In the genomic region with DNA sequence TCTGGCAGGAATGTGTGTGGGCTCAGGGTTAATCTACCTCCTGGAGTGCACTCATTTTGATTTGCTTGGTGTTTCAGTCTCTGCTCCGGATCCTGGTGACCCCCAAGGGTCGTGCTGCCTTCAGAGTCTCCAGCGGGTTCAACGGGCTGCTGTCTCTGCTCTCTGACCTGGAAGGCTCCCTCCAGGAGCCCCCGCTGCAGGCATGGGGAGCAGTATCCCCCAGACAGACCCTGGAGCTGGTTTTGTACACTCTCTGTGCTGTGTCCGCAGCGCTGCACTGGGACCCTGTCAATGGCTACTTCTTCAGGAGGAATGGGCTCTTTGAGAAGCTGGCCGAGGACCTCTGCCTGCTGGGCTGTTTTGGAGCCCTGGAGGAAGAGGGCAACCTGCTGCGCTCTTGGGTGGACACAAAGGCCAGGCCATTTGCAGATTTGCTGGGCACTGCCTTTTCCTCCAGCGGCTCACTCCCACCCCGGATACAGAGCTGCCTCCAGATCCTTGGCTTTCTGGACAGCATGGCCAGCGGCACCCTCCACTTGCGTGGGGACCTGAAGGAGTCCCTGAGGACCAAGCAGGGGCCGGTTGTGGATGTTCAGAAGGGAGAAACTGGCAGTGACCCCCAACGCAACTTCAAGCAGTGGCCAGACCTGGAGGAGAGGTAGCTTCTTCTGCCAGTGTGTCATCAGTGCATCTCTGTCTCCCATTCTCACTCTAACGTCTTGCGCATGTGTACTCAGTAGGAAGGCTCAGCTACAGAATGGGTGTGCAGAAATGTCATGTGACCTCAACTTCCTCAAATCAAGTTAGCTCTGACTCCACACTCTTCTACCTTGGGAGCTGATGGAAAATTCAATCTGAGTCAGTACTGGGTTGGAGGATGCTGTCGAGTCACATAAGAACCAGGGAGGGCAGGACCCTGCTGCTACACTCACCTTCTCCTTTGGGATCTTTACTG, we compare ENCODE assay signal across 31 cellular contexts. TPM values are rescaled to one million over a fixed set of nuclear protein-coding genes. Genes with fewer than 3 reads are reported as not detected.
DNase-seq lines count a peak whose midpoint lies in the region; ATAC-seq and TF ChIP-seq lines count a peak whose summit lies in the region.
"Had no signal": no experiment of that assay in that cellular context is flagged by ENCODE, and none has a peak within 500 bp of the region (broad histone marks: within the 10 kb centered on the region; RNA-seq: fewer than 3 reads in every experiment).

No MANE protein-coding gene starts in this region.

- H3K36me3 ChIP-seq in left lung = peaks cover 0 to 25% of the 10 kb centered on the region in 2 donors
- H3K36me3 ChIP-seq: cardiac muscle cell, MG63, stomach had no signal

- H3K27me3 Mint-ChIP-seq in stimulated activated memory B cell treated with anti-CD40 and anti-IgM and Interleukin-4, amounts not matched to agents 10 μg/mL and 1 μg/mL and 100 μg/mL, for 72 hours = no peaks in the 10 kb centered on the region

- H3K9me3 ChIP-seq in left lung = peaks cover 0 to 6% of the 10 kb centered on the region in 2 donors
- H3K9me3 ChIP-seq: MG63, psoas muscle, stomach had no signal

- intact Hi-C loops in left lung (cut with DNase I) = no loop called here

- H3K9me3 Mint-ChIP-seq in stimulated activated memory B cell treated with anti-CD40 and anti-IgM and Interleukin-4, amounts not matched to agents 10 μg/mL and 1 μg/mL and 100 μg/mL, for 72 hours = peaks cover 7% of the 10 kb centered on the region
- H3K9me3 Mint-ChIP-seq: GM23338; T-helper 2 cell treated with Interferon-gamma antibody and Interleukin-4, amounts not matched to agents 5 μg/mL and 100 μg/mL, for 36 hours had no signal

- peaks cover 85% of the 10 kb centered on the region for H3K36me3 Mint-ChIP-seq in stimulated activated memory B cell treated with anti-CD40 and anti-IgM and Interleukin-4, amounts not matched to agents 10 μg/mL and 1 μg/mL and 100 μg/mL, for 72 hours
- H3K36me3 Mint-ChIP-seq: activated CD4-positive, alpha-beta memory T cell treated with anti-CD3 and anti-CD28 coated beads for 36 hours had no signal

- no peak overlapping the region for H3K4me3 ChIP-seq in left lung
- H3K4me3 ChIP-seq: cardiac muscle cell, GM23338, MG63, psoas muscle, SK-N-MC, smooth muscle cell, stomach had no signal

- H3K4me1 ChIP-seq in left lung = no peaks in the 10 kb centered on the region
- H3K4me1 ChIP-seq: psoas muscle, stomach had no signal

- H3K27ac ChIP-seq in left lung = no peak overlapping the region
- H3K27ac ChIP-seq: cardiac muscle cell, epithelial cell of prostate, psoas muscle, SK-N-MC, stomach had no signal

- DNase-seq in SIG-M5 treated with dmso at 0.1 percent for 504 hours (lab: John Stamatoyannopoulos, UW; ENCODE audit: unreplicated experiment) = peak; percentile 24
- DNase-seq in SIG-M5 (lab: John Stamatoyannopoulos, UW) = no peak
- peak; percentile 39 for DNase-seq in MV-4-11 (lab: John Stamatoyannopoulos, UW)
- no peak for DNase-seq in left lung
- no peak for DNase-seq in retina
- DNase-seq: 8988T; activated CD4-positive, alpha-beta memory T cell treated with anti-CD3 and anti-CD28 coated beads for 36 hours; activated naive CD4-positive, alpha-beta T cell treated with Interleukin-2 at 50 U/mL for 16 hours; activated T-cell treated with anti-CD3 and anti-CD28 coated beads, Interleukin-2, amount 50 U/mL, for 4 hours; Calu3; IMR-90; kidney; MG63; NCI-H1694 treated with DMSO at 0.1 percent for 48 hours; NCI-H2227 treated with DMSO at 0.1 percent for 48 hours; NCI-H748 treated with DMSO at 0.1 percent for 48 hours; nephron progenitor cell; psoas muscle; stimulated activated CD4-positive, alpha-beta T cell treated with anti-CD3 and anti-CD28 coated beads, Interleukin-2, amount 100 ng/mL, for 48 hours; stomach; trophoblast cell had no signal

- TF ChIP-seq CTCF in left lung (IDR thresholded peaks at IDR 0.05) = no peak

- H3K27me3 ChIP-seq in left lung = no peaks in the 10 kb centered on the region
- H3K27me3 ChIP-seq: cardiac muscle cell, MG63, stomach had no signal

- peaks cover 54% of the 10 kb centered on the region for H3K4me1 Mint-ChIP-seq in stimulated activated memory B cell treated with anti-CD40 and anti-IgM and Interleukin-4, amounts not matched to agents 10 μg/mL and 1 μg/mL and 100 μg/mL, for 72 hours

- H3K4me3 Mint-ChIP-seq in stimulated activated memory B cell treated with anti-CD40 and anti-IgM and Interleukin-4, amounts not matched to agents 10 μg/mL and 1 μg/mL and 100 μg/mL, for 72 hours = peak overlapping the region; percentile 22
- H3K4me3 Mint-ChIP-seq: activated CD4-positive, alpha-beta memory T cell treated with anti-CD3 and anti-CD28 coated beads for 36 hours; activated T-cell treated with anti-CD3 and anti-CD28 coated beads, Interleukin-2, amount 50 U/mL, for 4 hours; GM23338; nephron progenitor cell; T-helper 2 cell treated with Interferon-gamma antibody and Interleukin-4, amounts not matched to agents 5 μg/mL and 100 μg/mL, for 36 hours had no signal

- peak overlapping the region; percentile 76 for H3K27ac Mint-ChIP-seq in stimulated activated memory B cell treated with anti-CD40 and anti-IgM and Interleukin-4, amounts not matched to agents 10 μg/mL and 1 μg/mL and 100 μg/mL, for 72 hours
- H3K27ac Mint-ChIP-seq: activated CD4-positive, alpha-beta memory T cell treated with anti-CD3 and anti-CD28 coated beads for 36 hours; GM23338; nephron progenitor cell; T-helper 2 cell treated with Interferon-gamma antibody and Interleukin-4, amounts not matched to agents 5 μg/mL and 100 μg/mL, for 36 hours had no signal

- peak; percentile 38 for ATAC-seq in left lung
- peak; percentile 91 for ATAC-seq in stimulated activated memory B cell treated with anti-CD40 and anti-IgM and Interleukin-4, amounts not matched to agents 10 μg/mL and 1 μg/mL and 100 μg/mL, for 72 hours
- ATAC-seq in GM21447 (IDR thresholded peaks at IDR 0.05; ENCODE audit: unreplicated experiment) = no peak
- ATAC-seq in HG02588 (IDR thresholded peaks at IDR 0.05; ENCODE audit: unreplicated experiment) = no peak
- ATAC-seq: GM23338, Panc1, psoas muscle had no signal

RNA-seq across cellular contexts. Expression of a gene that starts 58.5 kb away (rescaled TPM):
- 10 to 100 TPM in 1 of 2 donors, 1 to 10 TPM in 1; 9.3 to 23.6 TPM for total RNA-seq in left lung
- total RNA-seq: activated CD4-positive, alpha-beta memory T cell treated with anti-CD3 and anti-CD28 coated beads for 36 hours; Calu3; cardiac muscle cell; IMR-90; smooth muscle cell had no signal

Comparison
In these comparisons a context has a peak if more than half of its experiments do, and no peak if none do; other contexts are left out.
1. DNase-seq: peak in SIG-M5 treated with dmso at 0.1 percent for 504 hours (single experiment) and MV-4-11 (single experiment); none in SIG-M5 (single experiment), left lung (0 of 2) and retina (single experiment).
2. ATAC-seq: peak in left lung (single experiment) and stimulated activated memory B cell treated with anti-CD40 and anti-IgM and Interleukin-4, amounts not matched to agents 10 μg/mL and 1 μg/mL and 100 μg/mL, for 72 hours (single experiment); none in GM21447 (single experiment) and HG02588 (single experiment).